In the genomic region with DNA sequence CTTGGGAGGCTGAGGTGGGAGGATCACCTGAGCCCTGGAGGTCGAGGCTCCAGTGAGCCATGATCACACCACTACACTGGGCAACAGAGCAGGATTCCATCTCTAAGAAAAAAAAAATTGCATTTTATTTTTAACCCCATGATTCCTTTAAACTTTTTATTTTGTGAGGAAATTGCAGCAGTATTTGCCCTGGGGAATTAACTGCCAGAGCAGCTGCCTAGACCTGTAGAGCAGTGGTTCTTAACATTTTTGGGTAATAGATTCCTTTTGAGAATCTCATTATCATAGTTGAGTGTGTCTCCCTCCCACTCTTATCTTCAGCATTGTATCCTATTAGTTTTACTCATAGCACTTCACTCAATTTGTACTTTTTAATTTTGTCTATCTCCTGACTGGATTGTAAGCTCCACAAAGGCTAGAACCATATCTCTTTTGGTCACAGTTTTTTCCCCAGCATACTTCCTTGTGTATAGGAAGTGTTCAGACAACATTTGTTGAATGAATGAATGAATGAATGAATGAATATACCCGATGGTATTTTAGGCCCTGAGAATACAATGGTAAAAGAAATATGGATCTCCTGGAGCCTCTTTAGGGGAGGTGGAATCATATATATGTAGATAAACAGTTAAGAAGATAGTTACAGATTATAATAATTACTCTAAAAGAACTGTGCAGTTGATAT, we compare ENCODE assay signal across 1 cellular context.
TF ChIP-seq lines count a peak whose summit lies in the region.

No MANE protein-coding gene starts in this region.

TF ChIP-seq in K562, 482 proteins besides CTCF, POLR2A, EP300 and RAD21:
- TF ChIP-seq ZNF24 (IDR thresholded peaks at IDR 0.05) (peak; percentile 60; the same call in 1 of the 2 replicates), ZNF212 (CRISPR knock-in tag; IDR thresholded peaks at IDR 0.05) (no peak), FOXJ2 (tag; IDR thresholded peaks at IDR 0.05) (no peak)
